In the genomic region with DNA sequence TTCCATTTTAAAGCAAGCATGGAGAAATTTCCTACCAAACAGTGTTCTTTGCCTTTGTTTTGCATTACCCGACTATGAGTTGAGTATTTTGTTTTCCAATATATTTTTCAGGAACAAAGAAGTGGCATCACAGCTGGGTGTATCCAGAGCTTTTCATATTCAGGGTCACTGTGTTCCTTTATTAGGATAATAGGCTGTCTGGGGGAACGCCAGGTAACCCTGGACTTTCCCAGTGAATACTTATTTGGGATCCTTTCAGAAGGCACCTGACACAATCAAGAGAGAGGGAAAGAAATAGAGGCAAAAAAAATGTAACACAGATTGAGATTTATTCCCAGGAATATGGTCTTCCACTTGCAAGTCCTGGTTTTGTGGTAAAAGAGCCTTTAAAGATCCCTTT, we compare ENCODE assay signal across 1 cellular context.
TF ChIP-seq lines count a peak whose summit lies in the region.

No MANE protein-coding gene starts in this region.

TF ChIP-seq in WTC11, 78 proteins besides CTCF, POLR2A, EP300 and RAD21 (continued from another document):
- TF ChIP-seq E2F5 (CRISPR knock-in tag; IDR thresholded peaks at IDR 0.05) = no peak
- no peak for TF ChIP-seq ERG (CRISPR knock-in tag; IDR thresholded peaks at IDR 0.05)
